16 cellular contexts compared by ENCODE assay signal in genomic region chr10:94174838-94175237, GRCh38.
DNase-seq lines count a peak whose midpoint lies in the region; ATAC-seq and TF ChIP-seq lines count a peak whose summit lies in the region.
"Had no signal": no experiment of that assay in that cellular context is flagged by ENCODE, and none has a peak within 500 bp of the region (broad histone marks: within the 10 kb centered on the region; RNA-seq: fewer than 3 reads in every experiment).

No MANE protein-coding gene starts in this region.

- H3K9me3 Mint-ChIP-seq in MCF 10A (ENCODE audit: unreplicated experiment), result no peaks in the 10 kb centered on the region
- peaks cover 0 to 2% (median 0%) of the 10 kb centered on the region in 5 donors for H3K9me3 Mint-ChIP-seq in CD8-positive, alpha-beta memory T cell

- DNase-seq in MCF 10A (ENCODE audit: unreplicated experiment) (peak; percentile 23), breast epithelium (ENCODE audit: low spot score in 2 of 2) (no peak), IMR-90 (peak; percentile 7), fibroblast of gingiva (ENCODE audit: low read depth) (peak; percentile 58), osteoblast (ENCODE audit: insufficient read length, low spot score, missing footprints) (peak; percentile 45), posterior vena cava (ENCODE audit: low spot score) (no peak)
- DNase-seq in CD8-positive, alpha-beta memory T cell, result no peak
- DNase-seq: Karpas-422; NCI-H2029; NCI-H446 treated with DMSO at 0.1 percent for 48 hours; NCI-H526; NCI-H82; NK-92 treated with Interleukin-12 subunit alpha and Interleukin-12 subunit beta, amount 100 ng/mL, for 24 hours; RPMI8226; SHP77 treated with DMSO at 0.1 percent for 48 hours had no signal

- no peak overlapping the region for H3K9ac ChIP-seq in IMR-90 (ENCODE audit: low read depth, low read length)

- H3K4me1 Mint-ChIP-seq in MCF 10A (ENCODE audit: insufficient read depth, unreplicated experiment), result peaks cover 17% of the 10 kb centered on the region
- no peaks in the 10 kb centered on the region for H3K4me1 Mint-ChIP-seq in CD8-positive, alpha-beta memory T cell

- H2AK5ac ChIP-seq in IMR-90 (ENCODE audit: low read depth, low read length), result no peak overlapping the region

- no peak for TF ChIP-seq POLR2A in breast epithelium (IDR thresholded peaks at IDR 0.05)
- no peak for TF ChIP-seq POLR2A in IMR-90 (IDR thresholded peaks at IDR 0.05; ENCODE audit: low read depth, low read length)

- H3K36me3 ChIP-seq in breast epithelium, result no peaks in the 10 kb centered on the region
- no peaks in the 10 kb centered on the region for H3K36me3 ChIP-seq in IMR-90 (ENCODE audit: control insufficient read depth, insufficient read depth, low read length)
- H3K36me3 ChIP-seq in osteoblast (ENCODE audit: insufficient read depth, low read length), result no peaks in the 10 kb centered on the region
- no peaks in the 10 kb centered on the region for H3K36me3 ChIP-seq in CD8-positive, alpha-beta memory T cell (ENCODE audit: insufficient read depth, low read length)

- H3K56ac ChIP-seq in IMR-90 (ENCODE audit: extremely low read depth, insufficient read depth, low read length), result no peak overlapping the region

- H3K4me1 ChIP-seq in breast epithelium (no peaks in the 10 kb centered on the region), IMR-90 (ENCODE audit: control insufficient read depth, insufficient read depth, low read length) (peaks cover 16% of the 10 kb centered on the region), osteoblast (ENCODE audit: insufficient read depth, low read length) (no peaks in the 10 kb centered on the region)
- no peaks in the 10 kb centered on the region for H3K4me1 ChIP-seq in CD8-positive, alpha-beta memory T cell (ENCODE audit: insufficient read depth, low read length)

- CTCF ChIA-PET in MCF 10A (lab: Yijun Ruan, JAX) (no interaction called here), IMR-90 (lab: Yijun Ruan, JAX) (interaction anchor here (0.6 kb wide), 1 partner anchor 140 kb away, joined by 3 read pairs; no protein-coding TSS in a partner anchor)
- CTCF ChIA-PET in CD8-positive, alpha-beta memory T cell (lab: Charles Lee), result no interaction called here

- no peaks in the 10 kb centered on the region for H3K27me3 ChIP-seq in breast epithelium
- no peaks in the 10 kb centered on the region for H3K27me3 ChIP-seq in IMR-90 (ENCODE audit: control insufficient read depth, insufficient read depth, low read length)
- no peaks in the 10 kb centered on the region for H3K27me3 ChIP-seq in osteoblast (ENCODE audit: insufficient read depth, low read length)
- no peaks in the 10 kb centered on the region for H3K27me3 ChIP-seq in CD8-positive, alpha-beta memory T cell (ENCODE audit: insufficient read depth, low read length, poor library complexity, severe bottlenecking)

- ATAC-seq in IMR-90 (ENCODE audit: low read depth), result no peak
- ATAC-seq in GM18517 (IDR thresholded peaks at IDR 0.05; ENCODE audit: unreplicated experiment), result no peak

- POLR2A ChIA-PET in MCF 10A (lab: Yijun Ruan, JAX), result no interaction called here
- POLR2A ChIA-PET in IMR-90 (lab: Charles Lee; ENCODE audit: unreplicated experiment), result no interaction called here
- POLR2A ChIA-PET in CD8-positive, alpha-beta memory T cell (lab: Charles Lee), result no interaction called here

- no peak overlapping the region for H4K91ac ChIP-seq in IMR-90 (ENCODE audit: insufficient read depth, low read depth, low read length)

- H3K4me3 ChIP-seq in breast epithelium, result no peak overlapping the region
- H3K4me3 ChIP-seq in IMR-90 (ENCODE audit: insufficient read depth, low read depth, low read length), result no peak overlapping the region
- H3K4me3 ChIP-seq in osteoblast (ENCODE audit: insufficient read depth, low read length), result no peak overlapping the region
- H3K4me3 ChIP-seq in CD8-positive, alpha-beta memory T cell (ENCODE audit: low read length), result no peak overlapping the region

- intact Hi-C loops in MCF 10A (cut with micrococcal nuclease), result no loop called here
- intact Hi-C loops in breast epithelium (cut with DNase I; ENCODE audit: low total_unique reads), result no loop called here
- intact Hi-C loops in IMR-90 (cut with micrococcal nuclease), result no loop called here
- intact Hi-C loops in posterior vena cava (cut with DNase I), result no loop called here

- H2AFZ ChIP-seq in IMR-90 (replicated peaks; ENCODE audit: low read length, poor library complexity) (no peak overlapping the region), osteoblast (ENCODE audit: low read length) (no peak overlapping the region)

- no peaks in the 10 kb centered on the region for H3K27me3 Mint-ChIP-seq in MCF 10A (ENCODE audit: insufficient read depth, unreplicated experiment)
- no peaks in the 10 kb centered on the region for H3K27me3 Mint-ChIP-seq in CD8-positive, alpha-beta memory T cell

- dilution Hi-C loops in IMR-90 (cut with HindIII; ENCODE audit: low sequenced_read_pairs, unreplicated experiment), result no loop called here

- no peak overlapping the region for H2BK15ac ChIP-seq in IMR-90 (ENCODE audit: low read depth, low read length)

- H3K18ac ChIP-seq in IMR-90 (ENCODE audit: low read depth, low read length), result no peak overlapping the region

- TF ChIP-seq CTCF in MCF 10A (IDR thresholded peaks at IDR 0.05; ENCODE audit: unreplicated experiment) (no peak), breast epithelium (IDR thresholded peaks at IDR 0.05) (no peak), IMR-90 (conservative IDR thresholded peaks at IDR 0.05; ENCODE audit: low read depth, low read length) (no peak), osteoblast (IDR thresholded peaks at IDR 0.05; ENCODE audit: extremely low read depth, low read depth, low read length) (no peak)

- no peaks in the 10 kb centered on the region for H3K9me3 ChIP-seq in breast epithelium
- no peaks in the 10 kb centered on the region for H3K9me3 ChIP-seq in IMR-90 (ENCODE audit: control insufficient read depth, insufficient read depth, low read length)
- no peaks in the 10 kb centered on the region for H3K9me3 ChIP-seq in osteoblast (ENCODE audit: low read depth, low read length)
- H3K9me3 ChIP-seq in CD8-positive, alpha-beta memory T cell (ENCODE audit: low read length), result no peaks in the 10 kb centered on the region

- H4K8ac ChIP-seq in IMR-90 (ENCODE audit: low read depth in 2 of 2, low read length in 2 of 2), result no peak overlapping the region

- no peak overlapping the region for H4K5ac ChIP-seq in IMR-90 (ENCODE audit: low read depth, low read length)

- no peak overlapping the region for H2BK120ac ChIP-seq in IMR-90 (ENCODE audit: low read depth, low read length)

- H3K4me3 Mint-ChIP-seq in MCF 10A (ENCODE audit: unreplicated experiment), result no peak overlapping the region
- H3K4me3 Mint-ChIP-seq in CD8-positive, alpha-beta memory T cell, result no peak overlapping the region

- no peaks in the 10 kb centered on the region for H3K36me3 Mint-ChIP-seq in MCF 10A (ENCODE audit: insufficient read depth, unreplicated experiment)
- H3K36me3 Mint-ChIP-seq in CD8-positive, alpha-beta memory T cell, result no peaks in the 10 kb centered on the region

- H2BK20ac ChIP-seq in IMR-90 (ENCODE audit: low read depth, low read length), result no peak overlapping the region

- no peak overlapping the region for H3K27ac Mint-ChIP-seq in MCF 10A (ENCODE audit: low read depth, unreplicated experiment)
- no peak overlapping the region for H3K27ac Mint-ChIP-seq in CD8-positive, alpha-beta memory T cell

- in situ Hi-C loops in IMR-90 (cut with MboI; ENCODE audit: low sequenced_read_pairs), result no loop called here

- TF ChIP-seq RAD21 in IMR-90 (IDR thresholded peaks at IDR 0.05; ENCODE audit: low read length), result no peak

- no peaks in the 10 kb centered on the region for H3K79me2 ChIP-seq in osteoblast (ENCODE audit: insufficient read depth, low read length)

- no peak overlapping the region for H3K23ac ChIP-seq in IMR-90 (ENCODE audit: low read depth, low read length)

- H2BK5ac ChIP-seq in IMR-90 (ENCODE audit: low read depth, low read length, poor library complexity, severe bottlenecking), result no peak overlapping the region

- H3K9me1 ChIP-seq in IMR-90 (ENCODE audit: insufficient read depth, low read length), result peaks cover 13% of the 10 kb centered on the region

- BruUV-seq in MCF 10A (replicated peaks; lab: Mats Ljungman, UMichigan) (no TSS peak), IMR-90 (replicated peaks; lab: Mats Ljungman, UMichigan) (no TSS peak)

- H4K20me1 ChIP-seq in IMR-90 (ENCODE audit: insufficient read depth, low read length) (no peaks in the 10 kb centered on the region), osteoblast (ENCODE audit: insufficient read depth, low read length) (no peaks in the 10 kb centered on the region)

- no peak overlapping the region for H3K27ac ChIP-seq in breast epithelium
- no peak overlapping the region for H3K27ac ChIP-seq in IMR-90 (ENCODE audit: insufficient read depth, low read length)
- H3K27ac ChIP-seq in osteoblast (ENCODE audit: low read depth, low read length), result no peak overlapping the region
- no peak overlapping the region for H3K27ac ChIP-seq in CD8-positive, alpha-beta memory T cell (ENCODE audit: low read depth, low read length)

- H2AK9ac ChIP-seq in IMR-90 (replicated peaks; ENCODE audit: low read depth, low read length, poor library complexity), result no peak overlapping the region

- H3K4me2 ChIP-seq in IMR-90 (ENCODE audit: low read depth, low read length), result no peak overlapping the region
- H3K4me2 ChIP-seq in osteoblast (ENCODE audit: insufficient read depth, low read length), result no peak overlapping the region

- H3K4ac ChIP-seq in IMR-90 (ENCODE audit: low read depth, low read length), result no peak overlapping the region

- no peaks in the 10 kb centered on the region for H3K79me1 ChIP-seq in IMR-90 (ENCODE audit: low read depth in 1 of 2, low read length in 2 of 2)

- no peak overlapping the region for H3K14ac ChIP-seq in IMR-90 (replicated peaks; ENCODE audit: low read depth, low read length)

TF ChIP-seq in IMR-90, 13 proteins besides CTCF, POLR2A, EP300 and RAD21 (continues in another document):
- TF ChIP-seq RCOR1 (IDR thresholded peaks at IDR 0.05; ENCODE audit: insufficient replicate concordance, low read length) (no peak), MAZ (IDR thresholded peaks at IDR 0.05; ENCODE audit: borderline replicate concordance, low read depth, low read length) (no peak), SMC3 (IDR thresholded peaks at IDR 0.05; ENCODE audit: low read depth, low read length) (no peak), RFX5 (IDR thresholded peaks at IDR 0.05; ENCODE audit: low read depth, low read length) (no peak), BHLHE40 (IDR thresholded peaks at IDR 0.05; ENCODE audit: low read depth, low read length) (no peak), USF2 (IDR thresholded peaks at IDR 0.05; ENCODE audit: low read depth, low read length) (no peak)

Comparison
In these comparisons a context has a peak if more than half of its experiments do, and no peak if none do; other contexts are left out.
1. DNase-seq: peak in MCF 10A (single experiment), IMR-90 (single experiment), fibroblast of gingiva (single experiment) and osteoblast (single experiment); none in breast epithelium (0 of 2), CD8-positive, alpha-beta memory T cell (0 of 5) and posterior vena cava (single experiment).